21 cellular contexts compared by ENCODE assay signal in the genomic region with DNA sequence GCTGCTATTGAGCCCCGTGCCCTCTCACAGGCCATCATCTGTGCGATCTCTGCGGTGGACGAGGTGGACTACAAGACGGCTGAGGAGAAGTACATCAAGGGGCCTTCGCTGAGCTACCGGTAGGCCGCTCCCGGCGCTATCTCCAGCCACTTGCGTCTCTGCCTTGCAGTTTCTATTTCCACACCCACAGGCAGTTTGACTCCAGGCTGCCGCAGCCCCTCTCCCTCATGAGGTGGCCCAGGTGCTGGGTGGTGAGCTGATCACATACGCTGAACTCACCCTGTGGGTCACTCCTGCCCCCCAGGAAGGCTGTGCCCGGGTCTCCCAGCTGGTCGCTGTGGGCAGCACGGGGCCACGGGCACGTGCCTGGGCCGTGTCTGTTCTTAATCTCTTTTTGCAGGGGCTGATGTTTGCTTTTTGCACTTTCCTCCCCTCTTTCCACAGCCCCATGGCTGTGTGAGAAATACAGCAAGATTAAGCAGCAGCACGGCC. TPM values are rescaled to one million over a fixed set of nuclear protein-coding genes. Genes with fewer than 3 reads are reported as not detected.
A peak's percentile ranks its signal among the peaks of the same experiment; 100 is the strongest.
DNase-seq lines count a peak whose midpoint lies in the region; ATAC-seq and TF ChIP-seq lines count a peak whose summit lies in the region.
"Had no signal": no experiment of that assay in that cellular context is flagged by ENCODE, and none has a peak within 500 bp of the region (broad histone marks: within the 10 kb centered on the region; RNA-seq: fewer than 3 reads in every experiment).

No MANE protein-coding gene starts in this region.

- no peak for TF ChIP-seq POLR2A in body of pancreas (IDR thresholded peaks at IDR 0.05)

- CTCF ChIA-PET in A673 (lab: Charles Lee), result no interaction called here

- POLR2A ChIA-PET in A673 (lab: Charles Lee; ENCODE audit: low non-redundant PET), result no interaction called here

- H3K27me3 ChIP-seq in A673 (replicated peaks; ENCODE audit: insufficient read depth, low read depth, low read length, poor library complexity) (no peaks in the 10 kb centered on the region), body of pancreas (no peaks in the 10 kb centered on the region), psoas muscle (ENCODE audit: insufficient read depth in 3 of 3, low read length in 2 of 3) (no peaks in the 10 kb centered on the region)
- H3K27me3 ChIP-seq: BE2C had no signal

- peaks cover 46% of the 10 kb centered on the region for H3K36me3 ChIP-seq in A673 (ENCODE audit: insufficient read depth, low read length, poor library complexity, severe bottlenecking)
- H3K36me3 ChIP-seq in body of pancreas (replicated peaks in 1 of 2; ENCODE audit: insufficient read depth in 1 of 2, low read depth in 2 of 2), result peaks cover 0 to 8% of the 10 kb centered on the region in 2 donors
- H3K36me3 ChIP-seq in psoas muscle (ENCODE audit: insufficient read depth in 1 of 2, low read depth in 1 of 2), result peaks cover 3 to 80% of the 10 kb centered on the region in 2 donors

- H3K4me3 ChIP-seq in A673 (ENCODE audit: low read depth, low read length, poor library complexity, severe bottlenecking) (no peak overlapping the region), body of pancreas (no peak overlapping the region), psoas muscle (no peak overlapping the region)
- H3K4me3 ChIP-seq: prostate gland had no signal

- H3K4me1 ChIP-seq in A673 (ENCODE audit: insufficient read depth, low read length, poor library complexity, severe bottlenecking) (peaks cover 5% of the 10 kb centered on the region), body of pancreas (peaks cover 23% of the 10 kb centered on the region), psoas muscle (no peaks in the 10 kb centered on the region)
- H3K4me1 ChIP-seq: prostate gland had no signal

- WGBS in body of pancreas, 2 donors, result 62 to 72% methylated on average over 18 to 20 of the region's 20 CpGs
- WGBS in psoas muscle, 3 donors, result 78 to 86% (median 79%) methylated on average over 20 of the region's 20 CpGs

- ATAC-seq in body of pancreas, result peak; percentile 45
- peak; percentile 27 for ATAC-seq in left ventricle myocardium superior
- no peak for ATAC-seq in psoas muscle
- no peak for ATAC-seq in HG02642 (IDR thresholded peaks at IDR 0.05; ENCODE audit: poor library complexity, unreplicated experiment)
- no peak for ATAC-seq in GM21717 (IDR thresholded peaks at IDR 0.05; ENCODE audit: unreplicated experiment)
- ATAC-seq: activated T-helper 17 cell treated with anti-CD3 and anti-CD28 coated beads, Interleukin-2, amount 50 U/mL, for 72 hours; natural killer cell treated with Interleukin-12 subunit alpha and Interleukin-12 subunit beta and Interleukin-15 and Interleukin-18, amount 100 ng/mL, for 72 hours had no signal

- H3K27ac ChIP-seq in A673 (ENCODE audit: low read depth, low read length, poor library complexity, severe bottlenecking) (peak overlapping the region; percentile 63), body of pancreas (peak overlapping the region; percentile 64 to 86 (median 80)), psoas muscle (peak overlapping the region; percentile 41)
- H3K27ac ChIP-seq: epithelial cell of prostate, prostate gland had no signal

- H3K9me3 ChIP-seq in A673 (ENCODE audit: low read depth, low read length, poor library complexity, severe bottlenecking) (no peaks in the 10 kb centered on the region), body of pancreas (no peaks in the 10 kb centered on the region), psoas muscle (no peaks in the 10 kb centered on the region)
- H3K9me3 ChIP-seq: BE2C, prostate gland had no signal

- BruUV-seq in A673 (replicated peaks; lab: Mats Ljungman, UMichigan), result no TSS peak

- TF ChIP-seq CTCF in A673 (conservative IDR thresholded peaks at IDR 0.05; ENCODE audit: low read depth, low read length), result no peak
- TF ChIP-seq CTCF in body of pancreas (IDR thresholded peaks at IDR 0.05), result no peak
- TF ChIP-seq CTCF in psoas muscle (IDR thresholded peaks at IDR 0.05), result no peak

- intact Hi-C loops in A673 (cut with micrococcal nuclease; ENCODE audit: unreplicated experiment), result no loop called here
- intact Hi-C loops in body of pancreas (cut with DNase I), result no loop called here
- intact Hi-C loops in left ventricle myocardium superior (cut with micrococcal nuclease), result no loop called here
- intact Hi-C loops in psoas muscle (cut with DNase I), result loop anchor here in 1 of 2 donors (5.0 kb wide), 1 partner anchor 51 kb away; no protein-coding TSS in a partner anchor

- no peak for DNase-seq in A673 (ENCODE audit: low spot score)
- DNase-seq in body of pancreas, result no peak
- DNase-seq in left ventricle myocardium superior, result no peak
- DNase-seq in psoas muscle, result no peak
- no peak for DNase-seq in NCI-H2107 treated with DMSO at 0.1 percent for 48 hours (lab: John Stamatoyannopoulos, UW; ENCODE audit: unreplicated experiment)
- DNase-seq in activated T-cell treated with anti-CD3 and anti-CD28 coated beads, Interleukin-2, amount 50 U/mL, for 1 hour, result no peak
- DNase-seq: activated CD4-positive, alpha-beta T cell treated with anti-CD3 and anti-CD28 coated beads for 4 hours; activated naive CD8-positive, alpha-beta T cell treated with anti-CD3 and anti-CD28 coated beads for 36 hours; foreskin melanocyte; KBM-7; NCI-H1694; NCI-H774; SIG-M5; stimulated activated CD4-positive, alpha-beta T cell treated with anti-CD3 and anti-CD28 coated beads, Interleukin-4, amount 100 ng/mL, for 4 hours had no signal

RNA-seq across cellular contexts. Expression of a gene that starts 10.6 kb away (rescaled TPM):
- total RNA-seq in A673 (2021), result 101 and 111 TPM in 2 replicates
- 10 to 100 TPM; 59.9 to 87.7 TPM for total RNA-seq in body of pancreas
- 461 TPM for total RNA-seq in left ventricle myocardium superior
- 100 to 1,000 TPM; 230 to 338 (median 308) TPM for total RNA-seq in psoas muscle
- polyA plus RNA-seq in psoas muscle, result 100 to 1,000 TPM; 177 to 423 (median 294) TPM

RNA-seq across cellular contexts. Expression of a gene that starts 28.3 kb away (rescaled TPM):
- total RNA-seq in A673 (2021), result 18.8 and 28.5 TPM in 2 replicates
- total RNA-seq in body of pancreas, result 100 to 1,000 TPM in 1 of 2 donors, 10 to 100 TPM in 1; 70.2 to 129 TPM
- 92.5 TPM for total RNA-seq in left ventricle myocardium superior
- 100 to 1,000 TPM; 227 to 339 (median 232) TPM for total RNA-seq in psoas muscle
- polyA plus RNA-seq in psoas muscle, result 100 to 1,000 TPM; 162 to 464 (median 351) TPM

RNA-seq across cellular contexts. Expression of a gene that starts 34.3 kb away (rescaled TPM):
- total RNA-seq in A673 (2021) (222 and 229 TPM in 2 replicates), body of pancreas (10 to 100 TPM; 25.4 to 63.3 TPM), left ventricle myocardium superior (96.7 TPM), psoas muscle (100 to 1,000 TPM in 1 of 4 donors, 10 to 100 TPM in 3; 59.9 to 122 (median 86.9) TPM)
- polyA plus RNA-seq in psoas muscle, result 100 to 1,000 TPM in 1 of 3 donors, 10 to 100 TPM in 2; 68.9 to 103 (median 94.1) TPM

Comparison
In these comparisons a context has a peak if more than half of its experiments do, and no peak if none do; other contexts are left out.
1. ATAC-seq: peak in body of pancreas (single experiment) and left ventricle myocardium superior (single experiment); none in psoas muscle (0 of 4), HG02642 (single experiment) and GM21717 (single experiment).
2. Peak in every context shown above with its lines, with median percentiles within 50 percentile points of each other: H3K27ac ChIP-seq.